ENCODE assay signal across 12 cellular contexts in the genomic region with DNA sequence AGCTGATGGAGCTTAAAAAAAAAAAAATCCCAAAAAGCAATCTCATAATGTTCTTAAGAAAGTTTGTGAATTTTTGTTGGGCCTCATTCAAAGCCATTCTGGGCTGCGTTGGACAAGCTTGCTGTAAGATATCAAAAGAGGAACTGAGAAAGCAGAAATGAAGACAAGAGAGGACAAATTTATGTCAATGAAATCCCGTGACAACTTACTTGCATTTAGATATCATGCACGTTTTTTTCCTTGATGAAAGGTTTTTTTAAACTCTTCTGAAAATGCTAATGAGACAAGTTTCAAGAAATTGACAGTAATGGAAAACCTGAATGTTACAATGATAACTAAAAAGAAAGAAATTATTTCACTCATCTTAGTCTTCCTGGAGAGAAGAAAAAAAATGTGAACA.
DNase-seq lines count a peak whose midpoint lies in the region; ATAC-seq and TF ChIP-seq lines count a peak whose summit lies in the region.
"Had no signal": no experiment of that assay in that cellular context is flagged by ENCODE, and none has a peak within 500 bp of the region (broad histone marks: within the 10 kb centered on the region; RNA-seq: fewer than 3 reads in every experiment).

No MANE protein-coding gene starts in this region.

- H3K4me1 Mint-ChIP-seq in CD8-positive, alpha-beta memory T cell, result no peaks in the 10 kb centered on the region
- H3K4me1 Mint-ChIP-seq: activated CD4-positive, alpha-beta T cell treated with anti-CD3 and anti-CD28 coated beads for 36 hours; naive thymus-derived CD8-positive, alpha-beta T cell had no signal

- H3K27ac ChIP-seq in CD8-positive, alpha-beta memory T cell (ENCODE audit: low read depth, low read length), result no peak overlapping the region
- H3K27ac ChIP-seq in ascending aorta, result no peak overlapping the region

- DNase-seq in NAMALWA (ENCODE audit: low spot score) (peak; percentile 42), COLO829 (ENCODE audit: low spot score) (no peak), ascending aorta (ENCODE audit: low spot score in 2 of 2) (no peak), middle frontal gyrus (ENCODE audit: extremely low spot score, low spot score) (no peak)
- DNase-seq in CD8-positive, alpha-beta memory T cell, result no peak
- DNase-seq: activated CD4-positive, alpha-beta T cell treated with anti-CD3 and anti-CD28 coated beads for 36 hours; activated effector memory CD4-positive, alpha-beta T cell treated with anti-CD3 and anti-CD28 coated beads, Interleukin-2, amount 50 U/mL, for 16 hours; central memory CD4-positive, alpha-beta T cell; naive thymus-derived CD8-positive, alpha-beta T cell; stimulated activated CD4-positive, alpha-beta T cell treated with anti-CD3 and anti-CD28 coated beads, Interleukin-12 subunit alpha, Interleukin-12 subunit beta, amount 100 ng/mL, for 4 hours had no signal

- H3K4me1 ChIP-seq in CD8-positive, alpha-beta memory T cell (ENCODE audit: insufficient read depth, low read length), result no peaks in the 10 kb centered on the region
- H3K4me1 ChIP-seq in ascending aorta, result no peaks in the 10 kb centered on the region

- no peaks in the 10 kb centered on the region for H3K27me3 Mint-ChIP-seq in CD8-positive, alpha-beta memory T cell

- H3K4me3 ChIP-seq in CD8-positive, alpha-beta memory T cell (ENCODE audit: low read length), result no peak overlapping the region
- H3K4me3 ChIP-seq in ascending aorta, result no peak overlapping the region

- CTCF ChIA-PET in CD8-positive, alpha-beta memory T cell (lab: Charles Lee), result no interaction called here

- no peaks in the 10 kb centered on the region for H3K27me3 ChIP-seq in CD8-positive, alpha-beta memory T cell (ENCODE audit: insufficient read depth, low read length, poor library complexity, severe bottlenecking)
- H3K27me3 ChIP-seq in ascending aorta, result no peaks in the 10 kb centered on the region

- H3K9me3 ChIP-seq in CD8-positive, alpha-beta memory T cell (ENCODE audit: low read length), result no peaks in the 10 kb centered on the region
- no peaks in the 10 kb centered on the region for H3K9me3 ChIP-seq in ascending aorta

- peaks cover 0 to 8% (median 6%) of the 10 kb centered on the region in 5 donors for H3K9me3 Mint-ChIP-seq in CD8-positive, alpha-beta memory T cell

- POLR2A ChIA-PET in CD8-positive, alpha-beta memory T cell (lab: Charles Lee), result no interaction called here

- no peak for TF ChIP-seq CTCF in ascending aorta (IDR thresholded peaks at IDR 0.05)

- H3K36me3 Mint-ChIP-seq in CD8-positive, alpha-beta memory T cell, result peaks cover 0 to 3% (median 0%) of the 10 kb centered on the region in 3 donors
- H3K36me3 Mint-ChIP-seq: naive thymus-derived CD8-positive, alpha-beta T cell had no signal

- no peak overlapping the region for H3K27ac Mint-ChIP-seq in CD8-positive, alpha-beta memory T cell
- H3K27ac Mint-ChIP-seq: activated CD4-positive, alpha-beta T cell treated with anti-CD3 and anti-CD28 coated beads for 36 hours; naive thymus-derived CD8-positive, alpha-beta T cell had no signal

- ATAC-seq in GM19438 (IDR thresholded peaks at IDR 0.05; ENCODE audit: low read depth, unreplicated experiment), result peak; percentile 91
- peak; percentile 72 for ATAC-seq in HG03039 (IDR thresholded peaks at IDR 0.05; ENCODE audit: unreplicated experiment)
- ATAC-seq: activated CD4-positive, alpha-beta T cell treated with anti-CD3 and anti-CD28 coated beads for 36 hours; naive thymus-derived CD8-positive, alpha-beta T cell had no signal

- no peaks in the 10 kb centered on the region for H3K36me3 ChIP-seq in CD8-positive, alpha-beta memory T cell (ENCODE audit: insufficient read depth, low read length)
- no peaks in the 10 kb centered on the region for H3K36me3 ChIP-seq in ascending aorta

- no peak overlapping the region for H3K4me3 Mint-ChIP-seq in CD8-positive, alpha-beta memory T cell
- H3K4me3 Mint-ChIP-seq: activated CD4-positive, alpha-beta T cell treated with anti-CD3 and anti-CD28 coated beads for 36 hours; naive thymus-derived CD8-positive, alpha-beta T cell had no signal

- intact Hi-C loops in ascending aorta (cut with DNase I), result no loop called here
